1 cellular context compared by ENCODE assay signal in the genomic region with DNA sequence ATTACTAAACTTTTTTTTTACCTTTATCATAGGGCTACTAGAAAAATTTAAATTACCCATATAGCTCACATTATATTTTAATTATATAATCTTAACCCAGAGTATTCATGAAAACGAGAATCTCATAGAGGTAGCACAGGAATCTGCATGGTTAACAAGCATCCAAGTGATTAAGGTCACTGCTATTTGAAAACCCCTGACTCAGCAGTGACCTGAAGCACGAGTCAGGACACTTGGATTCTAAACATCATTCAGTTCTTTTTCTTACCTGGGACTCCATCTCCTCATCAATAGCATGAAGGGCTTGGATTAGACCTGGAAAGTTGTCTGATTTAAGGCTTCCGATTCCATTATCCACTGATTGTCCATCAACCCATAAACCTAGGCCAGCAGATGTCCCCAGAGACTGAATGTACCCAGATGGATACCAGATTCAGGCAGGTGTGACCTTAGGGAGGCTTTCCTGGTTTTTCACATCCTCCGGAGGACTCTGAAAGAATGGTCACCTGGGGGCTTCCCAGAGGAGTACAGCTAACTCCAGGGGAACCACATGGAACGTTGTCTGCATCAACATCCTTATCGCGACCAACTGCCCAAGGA.
TF ChIP-seq lines count a peak whose summit lies in the region.

No MANE protein-coding gene starts in this region.

TF ChIP-seq in WTC11, 78 proteins besides CTCF, POLR2A, EP300 and RAD21 (continued from another document):
- TF ChIP-seq, protein P1, sequence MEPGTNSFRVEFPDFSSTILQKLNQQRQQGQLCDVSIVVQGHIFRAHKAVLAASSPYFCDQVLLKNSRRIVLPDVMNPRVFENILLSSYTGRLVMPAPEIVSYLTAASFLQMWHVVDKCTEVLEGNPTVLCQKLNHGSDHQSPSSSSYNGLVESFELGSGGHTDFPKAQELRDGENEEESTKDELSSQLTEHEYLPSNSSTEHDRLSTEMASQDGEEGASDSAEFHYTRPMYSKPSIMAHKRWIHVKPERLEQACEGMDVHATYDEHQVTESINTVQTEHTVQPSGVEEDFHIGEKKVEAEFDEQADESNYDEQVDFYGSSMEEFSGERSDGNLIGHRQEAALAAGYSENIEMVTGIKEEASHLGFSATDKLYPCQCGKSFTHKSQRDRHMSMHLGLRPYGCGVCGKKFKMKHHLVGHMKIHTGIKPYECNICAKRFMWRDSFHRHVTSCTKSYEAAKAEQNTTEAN (CRISPR knock-in tag; IDR thresholded peaks at IDR 0.05): no peak
- TF ChIP-seq, protein P2, sequence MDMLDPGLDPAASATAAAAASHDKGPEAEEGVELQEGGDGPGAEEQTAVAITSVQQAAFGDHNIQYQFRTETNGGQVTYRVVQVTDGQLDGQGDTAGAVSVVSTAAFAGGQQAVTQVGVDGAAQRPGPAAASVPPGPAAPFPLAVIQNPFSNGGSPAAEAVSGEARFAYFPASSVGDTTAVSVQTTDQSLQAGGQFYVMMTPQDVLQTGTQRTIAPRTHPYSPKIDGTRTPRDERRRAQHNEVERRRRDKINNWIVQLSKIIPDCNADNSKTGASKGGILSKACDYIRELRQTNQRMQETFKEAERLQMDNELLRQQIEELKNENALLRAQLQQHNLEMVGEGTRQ (CRISPR knock-in tag; IDR thresholded peaks at IDR 0.05): no peak
- TF ChIP-seq, protein P3, sequence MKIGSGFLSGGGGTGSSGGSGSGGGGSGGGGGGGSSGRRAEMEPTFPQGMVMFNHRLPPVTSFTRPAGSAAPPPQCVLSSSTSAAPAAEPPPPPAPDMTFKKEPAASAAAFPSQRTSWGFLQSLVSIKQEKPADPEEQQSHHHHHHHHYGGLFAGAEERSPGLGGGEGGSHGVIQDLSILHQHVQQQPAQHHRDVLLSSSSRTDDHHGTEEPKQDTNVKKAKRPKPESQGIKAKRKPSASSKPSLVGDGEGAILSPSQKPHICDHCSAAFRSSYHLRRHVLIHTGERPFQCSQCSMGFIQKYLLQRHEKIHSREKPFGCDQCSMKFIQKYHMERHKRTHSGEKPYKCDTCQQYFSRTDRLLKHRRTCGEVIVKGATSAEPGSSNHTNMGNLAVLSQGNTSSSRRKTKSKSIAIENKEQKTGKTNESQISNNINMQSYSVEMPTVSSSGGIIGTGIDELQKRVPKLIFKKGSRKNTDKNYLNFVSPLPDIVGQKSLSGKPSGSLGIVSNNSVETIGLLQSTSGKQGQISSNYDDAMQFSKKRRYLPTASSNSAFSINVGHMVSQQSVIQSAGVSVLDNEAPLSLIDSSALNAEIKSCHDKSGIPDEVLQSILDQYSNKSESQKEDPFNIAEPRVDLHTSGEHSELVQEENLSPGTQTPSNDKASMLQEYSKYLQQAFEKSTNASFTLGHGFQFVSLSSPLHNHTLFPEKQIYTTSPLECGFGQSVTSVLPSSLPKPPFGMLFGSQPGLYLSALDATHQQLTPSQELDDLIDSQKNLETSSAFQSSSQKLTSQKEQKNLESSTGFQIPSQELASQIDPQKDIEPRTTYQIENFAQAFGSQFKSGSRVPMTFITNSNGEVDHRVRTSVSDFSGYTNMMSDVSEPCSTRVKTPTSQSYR (CRISPR knock-in tag; IDR thresholded peaks at IDR 0.05): no peak
